9 cellular contexts compared by ENCODE assay signal in genomic region chr10:14554843-14555205, GRCh38.
A peak's percentile ranks its signal among the peaks of the same experiment; 100 is the strongest.
DNase-seq lines count a peak whose midpoint lies in the region; ATAC-seq, FAIRE-seq and TF ChIP-seq lines count a peak whose summit lies in the region.
"Had no signal": no experiment of that assay in that cellular context is flagged by ENCODE, and none has a peak within 500 bp of the region (broad histone marks: within the 10 kb centered on the region; RNA-seq: fewer than 3 reads in every experiment).

No MANE protein-coding gene starts in this region.

- intact Hi-C loops in right lobe of liver (cut with DNase I) = no loop called here

- no peaks in the 10 kb centered on the region for H3K9me3 ChIP-seq in right lobe of liver
- H3K9me3 ChIP-seq: vagina had no signal

- TF ChIP-seq CTCF in right lobe of liver (IDR thresholded peaks at IDR 0.05) (no peak), type B pancreatic cell (conservative IDR thresholded peaks at IDR 0.05) (no peak)

- peaks cover 2 to 85% (median 29%) of the 10 kb centered on the region in 4 donors for H3K4me1 ChIP-seq in right lobe of liver

- no peak for FAIRE-seq in GM19239 (lab: Jason Lieb, UNC)

- H3K4me3 Mint-ChIP-seq in activated T-cell treated with anti-CD3 and anti-CD28 coated beads, Interleukin-2, amount 50 U/mL, for 24 hours = no peak overlapping the region
- H3K4me3 Mint-ChIP-seq in activated naive CD8-positive, alpha-beta T cell treated with anti-CD3 and anti-CD28 coated beads, Interleukin-2, amount 50 U/mL, for 24 hours = peak overlapping the region; percentile 3
- H3K4me3 Mint-ChIP-seq in type B pancreatic cell = peak overlapping the region; percentile 46

- no peaks in the 10 kb centered on the region for H3K27me3 ChIP-seq in right lobe of liver
- H3K27me3 ChIP-seq: vagina had no signal

- peaks cover 95% of the 10 kb centered on the region for H3K4me1 Mint-ChIP-seq in activated T-cell treated with anti-CD3 and anti-CD28 coated beads, Interleukin-2, amount 50 U/mL, for 24 hours (ENCODE audit: low read depth)
- H3K4me1 Mint-ChIP-seq in activated naive CD8-positive, alpha-beta T cell treated with anti-CD3 and anti-CD28 coated beads, Interleukin-2, amount 50 U/mL, for 24 hours = peaks cover 97% of the 10 kb centered on the region
- peaks cover 61% of the 10 kb centered on the region for H3K4me1 Mint-ChIP-seq in type B pancreatic cell (ENCODE audit: unreplicated experiment)

- no peaks in the 10 kb centered on the region for H3K9me3 Mint-ChIP-seq in activated T-cell treated with anti-CD3 and anti-CD28 coated beads, Interleukin-2, amount 50 U/mL, for 24 hours
- no peaks in the 10 kb centered on the region for H3K9me3 Mint-ChIP-seq in activated naive CD8-positive, alpha-beta T cell treated with anti-CD3 and anti-CD28 coated beads, Interleukin-2, amount 50 U/mL, for 24 hours
- no peaks in the 10 kb centered on the region for H3K9me3 Mint-ChIP-seq in type B pancreatic cell

- no peaks in the 10 kb centered on the region for H3K27me3 Mint-ChIP-seq in activated T-cell treated with anti-CD3 and anti-CD28 coated beads, Interleukin-2, amount 50 U/mL, for 24 hours
- no peaks in the 10 kb centered on the region for H3K27me3 Mint-ChIP-seq in activated naive CD8-positive, alpha-beta T cell treated with anti-CD3 and anti-CD28 coated beads, Interleukin-2, amount 50 U/mL, for 24 hours
- H3K27me3 Mint-ChIP-seq in type B pancreatic cell = no peaks in the 10 kb centered on the region

- H3K36me3 ChIP-seq in right lobe of liver = no peaks in the 10 kb centered on the region
- H3K36me3 ChIP-seq: vagina had no signal

- H3K27ac ChIP-seq in right lobe of liver = peak overlapping the region; percentile 33 to 92 (median 88)
- H3K27ac ChIP-seq: vagina had no signal

- no peak for TF ChIP-seq POLR2A in right lobe of liver (IDR thresholded peaks at IDR 0.05)

- no peak for ATAC-seq in activated naive CD8-positive, alpha-beta T cell treated with anti-CD3 and anti-CD28 coated beads, Interleukin-2, amount 50 U/mL, for 24 hours
- ATAC-seq in right lobe of liver = no peak

- peak overlapping the region; percentile 88 for H3K27ac Mint-ChIP-seq in activated T-cell treated with anti-CD3 and anti-CD28 coated beads, Interleukin-2, amount 50 U/mL, for 24 hours
- H3K27ac Mint-ChIP-seq in activated naive CD8-positive, alpha-beta T cell treated with anti-CD3 and anti-CD28 coated beads, Interleukin-2, amount 50 U/mL, for 24 hours = peak overlapping the region; percentile 68
- H3K27ac Mint-ChIP-seq in type B pancreatic cell = peak overlapping the region; percentile 76

- no peak overlapping the region for H3K4me3 ChIP-seq in right lobe of liver
- H3K4me3 ChIP-seq: vagina had no signal

- H3K36me3 Mint-ChIP-seq in activated T-cell treated with anti-CD3 and anti-CD28 coated beads, Interleukin-2, amount 50 U/mL, for 24 hours (ENCODE audit: low read depth) = peaks cover 77% of the 10 kb centered on the region
- peaks cover 50% of the 10 kb centered on the region for H3K36me3 Mint-ChIP-seq in activated naive CD8-positive, alpha-beta T cell treated with anti-CD3 and anti-CD28 coated beads, Interleukin-2, amount 50 U/mL, for 24 hours (ENCODE audit: low read depth)
- peaks cover 6% of the 10 kb centered on the region for H3K36me3 Mint-ChIP-seq in type B pancreatic cell

- no peak for DNase-seq in activated T-cell treated with anti-CD3 and anti-CD28 coated beads, Interleukin-2, amount 50 U/mL, for 24 hours
- no peak for DNase-seq in activated T-cell treated with anti-CD3 and anti-CD28 coated beads for 4 hours
- no peak for DNase-seq in activated naive CD8-positive, alpha-beta T cell treated with anti-CD3 and anti-CD28 coated beads, Interleukin-2, amount 50 U/mL, for 24 hours
- DNase-seq in right lobe of liver = no peak
- DNase-seq in type B pancreatic cell (ENCODE audit: extremely low spot score, unreplicated experiment) = no peak
- DNase-seq in GM19239 (ENCODE audit: insufficient read length, low spot score) = no peak
- DNase-seq in NCI-H2081 (lab: John Stamatoyannopoulos, UW) = no peak
- DNase-seq in NCI-H146 (lab: John Stamatoyannopoulos, UW) = no peak

- 67% methylated on average over 1 of the region's 1 CpG for WGBS in right lobe of liver (ENCODE audit: insufficient coverage, low coverage, low lambda C conversion rate, missing lambda C conversion rate)
